ENCODE assay signal across 17 cellular contexts in genomic region chr20:41300906-41301305, GRCh38.
"Had no signal": no experiment of that assay in that cellular context is flagged by ENCODE, and none has a peak within 500 bp of the region (broad histone marks: within the 10 kb centered on the region; RNA-seq: fewer than 3 reads in every experiment).

No MANE protein-coding gene starts in this region.

- H3K36me3 ChIP-seq: brain microvascular endothelial cell had no signal

- H3K4me1 Mint-ChIP-seq: activated CD4-positive, alpha-beta T cell treated with anti-CD3 and anti-CD28 coated beads, Interleukin-2, amount 10 ng/mL, durations not matched to agents 7 days and 5 days; activated naive CD8-positive, alpha-beta T cell treated with anti-CD3 and anti-CD28 coated beads, Interleukin-2, amount 10 ng/mL, durations not matched to agents 7 days and 5 days had no signal

- H3K27me3 ChIP-seq: brain microvascular endothelial cell had no signal

- H3K27ac ChIP-seq: brain microvascular endothelial cell had no signal

- H3K9me3 Mint-ChIP-seq: activated CD4-positive, alpha-beta T cell treated with anti-CD3 and anti-CD28 coated beads, Interleukin-2, amount 10 ng/mL, durations not matched to agents 7 days and 5 days; activated naive CD8-positive, alpha-beta T cell treated with anti-CD3 and anti-CD28 coated beads, Interleukin-2, amount 10 ng/mL, durations not matched to agents 7 days and 5 days; naive thymus-derived CD8-positive, alpha-beta T cell; T-helper 2 cell treated with Interferon-gamma antibody and Interleukin-4, amounts not matched to agents 5 μg/mL and 100 μg/mL, for 36 hours; type B pancreatic cell had no signal

- ATAC-seq: naive thymus-derived CD8-positive, alpha-beta T cell; stimulated activated naive CD8-positive, alpha-beta T cell treated with anti-CD3 and anti-CD28 coated beads, Interleukin-15, Interleukin-2, amounts not matched to agents 100 U/mL and 50 U/mL, for 24 hours had no signal

- H3K36me3 Mint-ChIP-seq: activated naive CD8-positive, alpha-beta T cell treated with anti-CD3 and anti-CD28 coated beads, Interleukin-2, amount 10 ng/mL, durations not matched to agents 7 days and 5 days; naive thymus-derived CD8-positive, alpha-beta T cell; type B pancreatic cell had no signal

- H3K27me3 Mint-ChIP-seq: activated CD4-positive, alpha-beta T cell treated with anti-CD3 and anti-CD28 coated beads, Interleukin-2, amount 10 ng/mL, durations not matched to agents 7 days and 5 days; activated naive CD8-positive, alpha-beta T cell treated with anti-CD3 and anti-CD28 coated beads, Interleukin-2, amount 10 ng/mL, durations not matched to agents 7 days and 5 days; naive thymus-derived CD8-positive, alpha-beta T cell; type B pancreatic cell had no signal

- H3K4me3 Mint-ChIP-seq: activated CD4-positive, alpha-beta T cell treated with anti-CD3 and anti-CD28 coated beads, Interleukin-2, amount 10 ng/mL, durations not matched to agents 7 days and 5 days; activated naive CD8-positive, alpha-beta T cell treated with anti-CD3 and anti-CD28 coated beads, Interleukin-2, amount 10 ng/mL, durations not matched to agents 7 days and 5 days; naive thymus-derived CD8-positive, alpha-beta T cell; T-helper 2 cell treated with Interferon-gamma antibody and Interleukin-4, amounts not matched to agents 5 μg/mL and 100 μg/mL, for 36 hours; type B pancreatic cell had no signal

- H3K4me3 ChIP-seq: lung, smooth muscle cell had no signal

- H3K27ac Mint-ChIP-seq: activated CD4-positive, alpha-beta T cell treated with anti-CD3 and anti-CD28 coated beads, Interleukin-2, amount 10 ng/mL, durations not matched to agents 7 days and 5 days; activated naive CD8-positive, alpha-beta T cell treated with anti-CD3 and anti-CD28 coated beads, Interleukin-2, amount 10 ng/mL, durations not matched to agents 7 days and 5 days; T-helper 2 cell treated with Interferon-gamma antibody and Interleukin-4, amounts not matched to agents 5 μg/mL and 100 μg/mL, for 36 hours; type B pancreatic cell had no signal

- DNase-seq: activated CD4-positive, alpha-beta T cell treated with anti-CD3 and anti-CD28 coated beads, Interleukin-2, amount 10 ng/mL, durations not matched to agents 7 days and 5 days; activated CD8-positive, alpha-beta memory T cell treated with anti-CD3 and anti-CD28 coated beads, Interleukin-2, amount 50 U/mL, for 48 hours; activated naive CD4-positive, alpha-beta T cell; activated naive CD8-positive, alpha-beta T cell treated with anti-CD3 and anti-CD28 coated beads, Interleukin-2, amount 10 ng/mL, durations not matched to agents 7 days and 5 days; anterior cingulate cortex; brain microvascular endothelial cell; cerebellar nuclear complex; erythroblast; naive thymus-derived CD8-positive, alpha-beta T cell; retina; stimulated activated CD4-positive, alpha-beta T cell treated with anti-CD3 and anti-CD28 coated beads, Interleukin-4, amount 100 ng/mL, for 4 hours; stimulated activated CD8-positive, alpha-beta memory T cell treated with anti-CD3 and anti-CD28 coated beads, Interleukin-4, amount 100 ng/mL, for 48 hours; stimulated activated naive CD8-positive, alpha-beta T cell treated with anti-CD3 and anti-CD28 coated beads, Interleukin-15, Interleukin-2, amounts not matched to agents 100 U/mL and 50 U/mL, for 24 hours had no signal
